17 cellular contexts compared by ENCODE assay signal in the genomic region with DNA sequence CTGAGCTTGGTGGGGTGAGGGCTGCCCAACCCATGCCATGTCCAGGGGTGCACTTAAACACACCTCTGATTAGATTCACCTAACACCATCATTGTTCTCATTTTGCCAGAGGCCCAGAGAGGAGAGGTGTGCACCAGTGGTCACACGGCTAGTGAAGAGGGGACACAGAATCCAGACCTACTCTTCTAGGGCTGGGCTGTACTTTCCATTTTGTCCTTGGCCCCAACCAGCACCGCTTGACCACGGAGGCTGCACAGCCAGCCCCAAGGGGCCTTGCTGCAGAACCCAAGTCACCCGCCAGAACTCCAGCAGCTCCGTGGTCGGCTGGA. TPM values are rescaled to one million over a fixed set of nuclear protein-coding genes. Genes with fewer than 3 reads are reported as not detected.
DNase-seq lines count a peak whose midpoint lies in the region; ATAC-seq and TF ChIP-seq lines count a peak whose summit lies in the region.
"Had no signal": no experiment of that assay in that cellular context is flagged by ENCODE, and none has a peak within 500 bp of the region (broad histone marks: within the 10 kb centered on the region; RNA-seq: fewer than 3 reads in every experiment).

No MANE protein-coding gene starts in this region.

- peaks cover under 1% of the 10 kb centered on the region; the same call in 1 of the 2 replicates for H3K36me3 ChIP-seq in SU-DHL-6 (ENCODE audit: low read length)
- H3K36me3 ChIP-seq in neutrophil = no peaks in the 10 kb centered on the region

- H3K27me3 Mint-ChIP-seq in CD14-positive monocyte (ENCODE audit: low read depth in 3 of 3) = peaks cover 0 to 1% (median 0%) of the 10 kb centered on the region in 3 donors
- H3K27me3 Mint-ChIP-seq in T-helper 2 cell treated with Interferon-gamma antibody and Interleukin-4, amounts not matched to agents 5 μg/mL and 100 μg/mL, for 36 hours (ENCODE audit: low read depth) = peaks cover 3% of the 10 kb centered on the region

- H3K4me2 ChIP-seq in SU-DHL-6 (ENCODE audit: low read depth, low read length, poor library complexity, severe bottlenecking) = peak overlapping the region; percentile 100

- H3K27ac Mint-ChIP-seq in CD14-positive monocyte = peak overlapping the region; percentile 96 to 100 (median 99)
- no peak overlapping the region for H3K27ac Mint-ChIP-seq in T-helper 2 cell treated with Interferon-gamma antibody and Interleukin-4, amounts not matched to agents 5 μg/mL and 100 μg/mL, for 36 hours
- H3K27ac Mint-ChIP-seq: activated CD4-positive, alpha-beta memory T cell treated with anti-CD3 and anti-CD28 coated beads for 36 hours; HFFc6 had no signal

- no peak for DNase-seq in CD14-positive monocyte (ENCODE audit: low spot score)
- no peak for DNase-seq in NCI-H446 treated with DMSO at 0.1 percent for 48 hours (lab: John Stamatoyannopoulos, UW)
- DNase-seq in NCI-H748 treated with DMSO at 0.1 percent for 48 hours (lab: John Stamatoyannopoulos, UW) = no peak
- no peak for DNase-seq in HPDE6-E6E7 (ENCODE audit: extremely low spot score)
- no peak for DNase-seq in T-helper 2 cell treated with Interferon-gamma antibody and Interleukin-4, amounts not matched to agents 5 μg/mL and 100 μg/mL, for 36 hours (ENCODE audit: low spot score)
- DNase-seq: activated CD4-positive, alpha-beta memory T cell treated with anti-CD3 and anti-CD28 coated beads for 36 hours; activated naive CD4-positive, alpha-beta T cell treated with anti-CD3 and anti-CD28 coated beads, Interleukin-2, amount 50 U/mL, for 16 hours; activated T-cell treated with anti-CD3 and anti-CD28 coated beads, Interleukin-2, amount 50 U/mL, for 1 hour; HFFc6; MM.1S; NCI-H1694 treated with DMSO at 0.1 percent for 48 hours; stimulated activated CD4-positive, alpha-beta T cell treated with anti-CD3 and anti-CD28 coated beads, Interleukin-12 subunit alpha, Interleukin-12 subunit beta, amount 100 ng/mL, for 4 hours had no signal

- H3K9me2 ChIP-seq in SU-DHL-6 (replicated peaks; ENCODE audit: insufficient read depth, low read length) = no peaks in the 10 kb centered on the region

- no peaks in the 10 kb centered on the region for H3K27me3 ChIP-seq in SU-DHL-6 (ENCODE audit: low read length)
- H3K27me3 ChIP-seq in neutrophil = no peaks in the 10 kb centered on the region
- H3K27me3 ChIP-seq: body of pancreas had no signal

- peak overlapping the region; percentile 92 to 98 for H3K4me3 Mint-ChIP-seq in CD14-positive monocyte
- no peak overlapping the region for H3K4me3 Mint-ChIP-seq in T-helper 2 cell treated with Interferon-gamma antibody and Interleukin-4, amounts not matched to agents 5 μg/mL and 100 μg/mL, for 36 hours
- H3K4me3 Mint-ChIP-seq: activated CD4-positive, alpha-beta memory T cell treated with anti-CD3 and anti-CD28 coated beads for 36 hours; HFFc6 had no signal

- ATAC-seq in GM19395 (IDR thresholded peaks at IDR 0.05; ENCODE audit: unreplicated experiment) = peak; percentile 20
- ATAC-seq: body of pancreas had no signal

- H3K9me3 Mint-ChIP-seq in CD14-positive monocyte = peaks cover 0 to 6% (median 0%) of the 10 kb centered on the region in 7 donors
- no peaks in the 10 kb centered on the region for H3K9me3 Mint-ChIP-seq in T-helper 2 cell treated with Interferon-gamma antibody and Interleukin-4, amounts not matched to agents 5 μg/mL and 100 μg/mL, for 36 hours
- H3K9me3 Mint-ChIP-seq: activated CD4-positive, alpha-beta memory T cell treated with anti-CD3 and anti-CD28 coated beads for 36 hours; HFFc6 had no signal

- H3K4me3 ChIP-seq in SU-DHL-6 (ENCODE audit: insufficient read depth, low read length, poor library complexity, severe bottlenecking) = peak overlapping the region; percentile 63
- H3K4me3 ChIP-seq in neutrophil (ENCODE audit: low read depth in 1 of 2, low read length in 1 of 2) = peak overlapping the region; percentile 73 to 85
- H3K4me3 ChIP-seq: body of pancreas had no signal

- H3K27ac ChIP-seq in SU-DHL-6 (ENCODE audit: low read depth, low read length) (peak overlapping the region; percentile 88), neutrophil (peak overlapping the region; percentile 94)
- H3K27ac ChIP-seq: VCaP had no signal

- H3K36me3 Mint-ChIP-seq in CD14-positive monocyte = no peaks in the 10 kb centered on the region
- H3K36me3 Mint-ChIP-seq in T-helper 2 cell treated with Interferon-gamma antibody and Interleukin-4, amounts not matched to agents 5 μg/mL and 100 μg/mL, for 36 hours (ENCODE audit: low read depth) = no peaks in the 10 kb centered on the region
- H3K36me3 Mint-ChIP-seq: activated CD4-positive, alpha-beta memory T cell treated with anti-CD3 and anti-CD28 coated beads for 36 hours had no signal

- TF ChIP-seq CTCF in CD14-positive monocyte (IDR thresholded peaks at IDR 0.05) (no peak), SU-DHL-6 (IDR thresholded peaks at IDR 0.05; ENCODE audit: insufficient read depth, low read length, poor library complexity, severe bottlenecking) (no peak), neutrophil (IDR thresholded peaks at IDR 0.05) (no peak)

- H3K9ac ChIP-seq in SU-DHL-6 (ENCODE audit: low read length) = peak overlapping the region; percentile 79

- H4K20me1 ChIP-seq in SU-DHL-6 (ENCODE audit: low read depth, low read length) = no peaks in the 10 kb centered on the region

- H3K9me3 ChIP-seq in SU-DHL-6 (ENCODE audit: insufficient read depth, low read length) (no peaks in the 10 kb centered on the region), neutrophil (no peaks in the 10 kb centered on the region)
- H3K9me3 ChIP-seq: body of pancreas had no signal

- H3K4me1 Mint-ChIP-seq in CD14-positive monocyte = peaks cover 43% of the 10 kb centered on the region
- no peaks in the 10 kb centered on the region for H3K4me1 Mint-ChIP-seq in T-helper 2 cell treated with Interferon-gamma antibody and Interleukin-4, amounts not matched to agents 5 μg/mL and 100 μg/mL, for 36 hours (ENCODE audit: low read depth)

- peak overlapping the region; percentile 23 for H2AFZ ChIP-seq in SU-DHL-6 (ENCODE audit: low read depth, low read length, severe bottlenecking)

- peaks cover 40% of the 10 kb centered on the region for H3K79me2 ChIP-seq in SU-DHL-6 (ENCODE audit: insufficient read depth, low read length)

- peaks cover 39 to 43% of the 10 kb centered on the region in 2 experiments for H3K4me1 ChIP-seq in neutrophil (ENCODE audit: control insufficient read depth in 1 of 2, insufficient read depth in 1 of 2, low read depth in 1 of 2, low read length in 1 of 2)
- H3K4me1 ChIP-seq: body of pancreas had no signal

- intact Hi-C loops in CD14-positive monocyte (cut with micrococcal nuclease) = no loop called here

- H3F3A ChIP-seq in SU-DHL-6 (ENCODE audit: insufficient read depth) = peaks cover 47% of the 10 kb centered on the region

RNA-seq across cellular contexts. Expression of gene WDFY4, which starts 0.2 kb away (rescaled TPM):
- 1 to 10 TPM; 7.5 to 9.8 TPM for polyA plus RNA-seq in CD14-positive monocyte
